In the genomic region with DNA sequence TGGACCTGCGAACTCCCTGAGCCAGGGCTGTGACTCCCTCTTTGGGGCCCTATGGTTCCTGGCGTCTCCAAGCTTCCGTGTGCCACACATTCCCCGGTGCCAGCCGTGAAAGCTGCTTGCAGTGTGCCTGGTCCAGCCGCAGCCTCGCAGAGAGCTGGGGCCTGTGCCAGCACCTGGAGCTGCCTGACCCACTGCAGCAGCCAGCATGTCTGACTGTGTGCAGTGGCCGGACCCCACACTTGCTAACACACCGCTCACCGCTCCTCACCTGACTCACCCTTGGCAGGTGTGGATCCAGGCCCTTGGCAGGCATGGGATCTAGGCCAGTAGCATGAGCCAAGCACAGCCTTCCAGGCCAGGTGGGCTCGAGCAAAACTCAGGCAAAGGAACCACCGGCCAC, we compare ENCODE assay signal across 30 cellular contexts.
"Had no signal": no experiment of that assay in that cellular context is flagged by ENCODE, and none has a peak within 500 bp of the region (broad histone marks: within the 10 kb centered on the region; RNA-seq: fewer than 3 reads in every experiment).

No MANE protein-coding gene starts in this region.

- H3K36me3 Mint-ChIP-seq: activated CD8-positive, alpha-beta memory T cell treated with anti-CD3 and anti-CD28 coated beads, Interleukin-2, amount 10 ng/mL, durations not matched to agents 7 days and 5 days; activated naive CD8-positive, alpha-beta T cell had no signal

- H3K4me3 Mint-ChIP-seq: activated B cell treated with CpG ODN at 0.5 μM for 24 hours; activated CD4-positive, alpha-beta T cell treated with anti-CD3 and anti-CD28 coated beads, Interleukin-2, amount 10 ng/mL, durations not matched to agents 24 days and 14 days; activated CD8-positive, alpha-beta memory T cell treated with anti-CD3 and anti-CD28 coated beads, Interleukin-2, amount 10 ng/mL, durations not matched to agents 7 days and 5 days; activated naive CD4-positive, alpha-beta T cell treated with anti-CD3 and anti-CD28 coated beads for 36 hours; activated naive CD8-positive, alpha-beta T cell; activated T-cell treated with anti-CD3 and anti-CD28 coated beads, Interleukin-2, amount 50 U/mL, for 24 hours; activated T-helper 1 cell treated with anti-CD3 and anti-CD28 coated beads, Interleukin-12 subunit alpha, Interleukin-12 subunit beta, Interleukin-2, Interleukin-4 antibody, amounts not matched to agents 30 ng/mL and 10 ng/mL and 1 ng/mL, durations not matched to agents 14 hours and 24 hours and 36 hours; T-helper 17 cell had no signal

- H3K36me3 ChIP-seq: brain microvascular endothelial cell, cardiac muscle cell, Peyer's patch had no signal

- H3K27ac ChIP-seq: brain microvascular endothelial cell, cardiac muscle cell, Peyer's patch, RWPE1 had no signal

- DNase-seq: activated B cell treated with CpG ODN at 0.5 μM for 24 hours; activated CD4-positive, alpha-beta T cell treated with anti-CD3 and anti-CD28 coated beads for 1 hour; activated CD4-positive, alpha-beta T cell treated with anti-CD3 and anti-CD28 coated beads, Interleukin-2, amount 10 ng/mL, durations not matched to agents 24 days and 14 days; activated CD4-positive, alpha-beta T cell treated with anti-CD3 and anti-CD28 coated beads, Interleukin-2, amount 50 U/mL, for 48 hours; activated CD8-positive, alpha-beta memory T cell treated with anti-CD3 and anti-CD28 coated beads, Interleukin-2, amount 10 ng/mL, durations not matched to agents 7 days and 5 days; activated effector memory CD4-positive, alpha-beta T cell treated with anti-CD3 and anti-CD28 coated beads, Interleukin-2, amount 50 U/mL, for 16 hours; activated naive CD4-positive, alpha-beta T cell treated with anti-CD3 and anti-CD28 coated beads for 36 hours; activated T-cell treated with anti-CD3 and anti-CD28 coated beads, Interleukin-2, amount 50 U/mL, for 24 hours; amygdala; brain microvascular endothelial cell; Karpas-422; MM.1S; NCI-H1105; NCI-H1436 treated with DMSO at 0.1 percent for 48 hours; NCI-H187; NCI-H2081 treated with DMSO at 0.1 percent for 48 hours; NCI-H2227 treated with DMSO at 0.1 percent for 48 hours; NCI-H446 treated with DMSO at 0.1 percent for 48 hours; NCI-H524 treated with DMSO at 0.1 percent for 48 hours; NCI-H748 treated with DMSO at 0.1 percent for 48 hours; OCI-M1; Peyer's patch; SHP77; T-helper 17 cell; T-helper 9 cell had no signal

- H3K27ac Mint-ChIP-seq: activated B cell treated with CpG ODN at 0.5 μM for 24 hours; activated CD4-positive, alpha-beta T cell treated with anti-CD3 and anti-CD28 coated beads, Interleukin-2, amount 10 ng/mL, durations not matched to agents 24 days and 14 days; activated CD8-positive, alpha-beta memory T cell treated with anti-CD3 and anti-CD28 coated beads, Interleukin-2, amount 10 ng/mL, durations not matched to agents 7 days and 5 days; activated naive CD4-positive, alpha-beta T cell treated with anti-CD3 and anti-CD28 coated beads for 36 hours; activated naive CD8-positive, alpha-beta T cell; activated T-cell treated with anti-CD3 and anti-CD28 coated beads, Interleukin-2, amount 50 U/mL, for 24 hours; activated T-helper 1 cell treated with anti-CD3 and anti-CD28 coated beads, Interleukin-12 subunit alpha, Interleukin-12 subunit beta, Interleukin-2, Interleukin-4 antibody, amounts not matched to agents 30 ng/mL and 10 ng/mL and 1 ng/mL, durations not matched to agents 14 hours and 24 hours and 36 hours; T-helper 17 cell had no signal

- H3K27me3 ChIP-seq: brain microvascular endothelial cell, cardiac muscle cell, Peyer's patch had no signal

- H3K4me1 Mint-ChIP-seq: activated B cell treated with CpG ODN at 0.5 μM for 24 hours; activated CD4-positive, alpha-beta T cell treated with anti-CD3 and anti-CD28 coated beads, Interleukin-2, amount 10 ng/mL, durations not matched to agents 24 days and 14 days; activated CD8-positive, alpha-beta memory T cell treated with anti-CD3 and anti-CD28 coated beads, Interleukin-2, amount 10 ng/mL, durations not matched to agents 7 days and 5 days; T-helper 17 cell had no signal

- ATAC-seq: activated CD8-positive, alpha-beta memory T cell treated with anti-CD3 and anti-CD28 coated beads, Interleukin-2, amount 10 ng/mL, durations not matched to agents 7 days and 5 days; K562; T-helper 17 cell had no signal

- H3K27me3 Mint-ChIP-seq: activated B cell treated with CpG ODN at 0.5 μM for 24 hours; activated CD4-positive, alpha-beta T cell treated with anti-CD3 and anti-CD28 coated beads, Interleukin-2, amount 10 ng/mL, durations not matched to agents 24 days and 14 days; activated CD8-positive, alpha-beta memory T cell treated with anti-CD3 and anti-CD28 coated beads, Interleukin-2, amount 10 ng/mL, durations not matched to agents 7 days and 5 days; activated naive CD8-positive, alpha-beta T cell; activated T-cell treated with anti-CD3 and anti-CD28 coated beads, Interleukin-2, amount 50 U/mL, for 24 hours; T-helper 17 cell had no signal

- H3K9me3 ChIP-seq: Peyer's patch had no signal

- H3K4me3 ChIP-seq: cardiac muscle cell, K562, Peyer's patch had no signal

- H3K4me1 ChIP-seq: Peyer's patch had no signal

- FAIRE-seq: K562 had no signal

- H3K9me3 Mint-ChIP-seq: activated B cell treated with CpG ODN at 0.5 μM for 24 hours; activated CD4-positive, alpha-beta T cell treated with anti-CD3 and anti-CD28 coated beads, Interleukin-2, amount 10 ng/mL, durations not matched to agents 24 days and 14 days; activated naive CD4-positive, alpha-beta T cell treated with anti-CD3 and anti-CD28 coated beads for 36 hours had no signal
